In the genomic region with DNA sequence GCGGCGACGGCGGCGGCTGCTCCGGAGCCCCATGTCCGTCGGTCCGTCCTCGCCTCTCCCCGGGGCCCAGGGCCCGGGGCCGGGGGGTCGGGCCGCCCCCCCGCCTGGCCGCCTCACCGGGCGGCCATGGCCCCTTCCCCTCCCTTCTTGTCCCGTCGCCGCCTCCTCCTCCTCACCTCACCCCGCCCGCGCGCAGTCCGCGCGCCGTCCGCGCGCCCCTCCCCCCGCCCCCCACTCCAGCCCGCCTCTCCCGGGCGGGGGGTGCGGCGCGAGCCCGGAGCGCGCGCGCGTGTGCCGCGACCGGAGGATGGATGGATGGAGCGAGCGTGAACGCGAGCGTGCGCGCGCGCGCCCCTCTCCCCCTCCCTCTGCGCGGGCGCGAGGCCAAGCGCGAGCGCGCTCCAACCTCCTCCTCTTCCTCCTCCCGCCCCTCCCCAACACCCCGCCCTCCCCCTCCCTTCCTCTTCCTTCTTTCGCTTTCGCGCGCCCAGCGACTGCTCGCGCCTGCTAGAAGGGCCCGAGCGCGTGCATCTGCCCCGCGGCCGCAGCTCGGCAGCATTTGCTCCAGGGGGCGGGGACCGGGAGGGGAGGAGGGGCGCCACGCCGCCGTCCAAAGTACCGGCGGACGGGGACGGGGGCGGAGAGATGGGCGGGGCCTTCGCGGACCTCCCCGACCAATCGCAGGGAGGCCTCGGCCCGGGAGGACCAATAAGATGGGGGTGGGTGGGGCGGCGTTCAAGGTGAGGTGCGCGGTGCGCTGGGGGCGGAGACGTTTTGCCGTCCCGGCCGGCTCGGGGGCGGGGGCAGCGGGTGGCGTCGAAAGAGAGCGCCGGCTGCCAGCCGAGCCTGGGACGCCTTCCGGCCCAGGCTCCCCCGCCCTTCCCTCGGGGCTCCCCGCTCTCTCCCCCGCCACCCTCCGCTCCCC, we compare ENCODE assay signal across 8 cellular contexts. TPM values are rescaled to one million over a fixed set of nuclear protein-coding genes. Genes with fewer than 3 reads are reported as not detected.
A peak's percentile ranks its signal among the peaks of the same experiment; 100 is the strongest.
DNase-seq lines count a peak whose midpoint lies in the region; ATAC-seq and TF ChIP-seq lines count a peak whose summit lies in the region.

ATXN7L3 (minus strand) TSS at position 332 of the 925 bp plus-strand sequence. CDS start 1,814 bp downstream, outside the sequence.

- no peak for TF ChIP-seq CTCF in osteocyte (IDR thresholded peaks at IDR 0.05)
- no peak for TF ChIP-seq CTCF in thoracic aorta (IDR thresholded peaks at IDR 0.05)

- H3K27ac Mint-ChIP-seq in activated naive CD8-positive, alpha-beta T cell, result peak within 1 kb of the TSS; percentile 92
- H3K27ac Mint-ChIP-seq in osteocyte (ENCODE audit: unreplicated experiment), result peak within 1 kb of the TSS; percentile 94

- H3K36me3 ChIP-seq in thoracic aorta, result peaks cover 9% of the 10 kb centered on the region

- peaks cover 43% of the 10 kb centered on the region for H3K4me1 Mint-ChIP-seq in activated naive CD8-positive, alpha-beta T cell (ENCODE audit: low read depth)
- H3K4me1 Mint-ChIP-seq in osteocyte (ENCODE audit: unreplicated experiment), result peaks cover 31% of the 10 kb centered on the region

- peaks cover 12 to 29% of the 10 kb centered on the region in 2 donors for H3K4me1 ChIP-seq in thoracic aorta (ENCODE audit: control insufficient read depth in 1 of 2, low read depth in 2 of 2)

- H3K27ac ChIP-seq in thoracic aorta, result peak within 1 kb of the TSS; percentile 93 to 95

- no peaks in the 10 kb centered on the region for H3K9me3 ChIP-seq in thoracic aorta

- H3K9me3 Mint-ChIP-seq in activated naive CD8-positive, alpha-beta T cell (ENCODE audit: low read depth), result no peaks in the 10 kb centered on the region
- no peaks in the 10 kb centered on the region for H3K9me3 Mint-ChIP-seq in osteocyte (ENCODE audit: unreplicated experiment)

- H3K27me3 Mint-ChIP-seq in activated naive CD8-positive, alpha-beta T cell, result no peaks in the 10 kb centered on the region
- no peaks in the 10 kb centered on the region for H3K27me3 Mint-ChIP-seq in osteocyte (ENCODE audit: unreplicated experiment)

- ATAC-seq in HG02610 (IDR thresholded peaks at IDR 0.05; ENCODE audit: unreplicated experiment) (peak; percentile 74), thoracic aorta (ENCODE audit: insufficient number of reproducible peaks, low FRiP score, low read depth) (peak; percentile 80)

- H3K4me3 Mint-ChIP-seq in activated naive CD8-positive, alpha-beta T cell, result peak within 1 kb of the TSS; percentile 92
- H3K4me3 Mint-ChIP-seq in osteocyte (ENCODE audit: unreplicated experiment), result peak within 1 kb of the TSS; percentile 85

- H3K36me3 Mint-ChIP-seq in activated naive CD8-positive, alpha-beta T cell, result no peaks in the 10 kb centered on the region
- peaks cover 9% of the 10 kb centered on the region for H3K36me3 Mint-ChIP-seq in osteocyte (ENCODE audit: unreplicated experiment)

- no peaks in the 10 kb centered on the region for H3K27me3 ChIP-seq in thoracic aorta (replicated peaks; ENCODE audit: insufficient read depth)

- DNase-seq in NCI-H1105 treated with DMSO at 0.1 percent for 48 hours (lab: John Stamatoyannopoulos, UW), result peak; percentile 90
- DNase-seq in SKM-1 treated with dmso at 0.1 percent for 144 hours (lab: John Stamatoyannopoulos, UW; ENCODE audit: unreplicated experiment), result peak; percentile 95
- peak; percentile 99 for DNase-seq in glomerular visceral epithelial cell (ENCODE audit: extremely low spot score)
- DNase-seq in osteocyte (ENCODE audit: extremely low spot score, unreplicated experiment), result peak; percentile 100
- DNase-seq in thoracic aorta (ENCODE audit: low spot score), result peak; percentile 99

- H3K4me3 ChIP-seq in GM08714 (ENCODE audit: low read length) (peak within 1 kb of the TSS; percentile 93), thoracic aorta (peak within 1 kb of the TSS; percentile 92)

RNA-seq across cellular contexts. Expression of gene ATXN7L3, which starts in this region (rescaled TPM):
- total RNA-seq in osteocyte (86.2 and 89.0 TPM in 2 replicates), thoracic aorta (10 to 100 TPM; 46.5 to 55.8 TPM)

Comparison
In these comparisons a context has a peak if more than half of its experiments do, and no peak if none do; other contexts are left out.
1. Peak in every context shown above with its lines: DNase-seq, ATAC-seq, H3K4me3 ChIP-seq and H3K27ac ChIP-seq.